In the genomic region with DNA sequence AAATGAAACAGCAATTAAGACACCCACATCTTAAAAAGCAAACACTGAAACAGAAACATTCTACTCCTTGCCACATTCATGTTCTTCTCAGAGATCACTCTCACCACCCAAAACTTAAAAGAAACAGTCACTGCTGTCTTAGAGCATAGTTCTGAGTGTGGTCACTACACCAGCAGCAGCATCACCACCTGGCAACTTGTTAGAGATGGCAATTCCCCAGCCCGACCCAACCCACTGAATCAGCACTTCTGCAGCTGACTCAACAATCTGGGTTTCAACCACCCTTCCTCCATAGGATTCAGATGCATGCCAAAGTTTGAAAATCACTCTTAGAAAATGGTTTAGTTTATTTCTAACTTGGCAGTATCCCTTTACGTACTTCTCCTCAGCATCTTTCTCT, we compare ENCODE assay signal across 9 cellular contexts.
DNase-seq lines count a peak whose midpoint lies in the region; ATAC-seq and TF ChIP-seq lines count a peak whose summit lies in the region.
"Had no signal": no experiment of that assay in that cellular context is flagged by ENCODE, and none has a peak within 500 bp of the region (broad histone marks: within the 10 kb centered on the region; RNA-seq: fewer than 3 reads in every experiment).

No MANE protein-coding gene starts in this region.

- no peaks in the 10 kb centered on the region for H3K36me3 ChIP-seq in RWPE2 (ENCODE audit: low read depth)

- H3K9me3 ChIP-seq in RWPE2 (ENCODE audit: severe bottlenecking) = no peaks in the 10 kb centered on the region

- ATAC-seq in HG02588 (IDR thresholded peaks at IDR 0.05; ENCODE audit: unreplicated experiment) (peak; percentile 75), RWPE2 (ENCODE audit: low read depth) (peak; percentile 56; the same call in 1 of the 3 replicates)

- H3K4me3 ChIP-seq in RWPE2 (ENCODE audit: severe bottlenecking) = no peak overlapping the region

- H3K27ac ChIP-seq in RWPE2 (ENCODE audit: poor library complexity, severe bottlenecking) = no peak overlapping the region
- H3K27ac ChIP-seq: 22Rv1 had no signal

- DNase-seq in DMS 273 (lab: John Stamatoyannopoulos, UW; ENCODE audit: unreplicated experiment) = peak; percentile 29
- DNase-seq in DMS 273 treated with DMSO at 0.1 percent for 48 hours (lab: John Stamatoyannopoulos, UW) = no peak
- no peak for DNase-seq in RWPE2 (ENCODE audit: low spot score)
- peak; percentile 90 for DNase-seq in fibroblast of the conjunctiva (ENCODE audit: low read depth)
- DNase-seq in stimulated activated CD4-positive, alpha-beta T cell treated with anti-CD3 and anti-CD28 coated beads, Interleukin-4, amount 100 ng/mL, for 48 hours (ENCODE audit: low read depth in 2 of 2) = peak; percentile 8 to 28
- DNase-seq in SKM-1 (lab: John Stamatoyannopoulos, UW; ENCODE audit: unreplicated experiment) = no peak
- no peak for DNase-seq in activated effector memory CD4-positive, alpha-beta T cell treated with Interleukin-2 at 50 U/mL for 16 hours

- no peaks in the 10 kb centered on the region for H3K4me1 ChIP-seq in RWPE2 (ENCODE audit: insufficient read depth, poor library complexity, severe bottlenecking)

- H3K27me3 ChIP-seq in RWPE2 (ENCODE audit: insufficient read depth, poor library complexity, severe bottlenecking) = no peaks in the 10 kb centered on the region

- TF ChIP-seq CTCF in RWPE2 (IDR thresholded peaks at IDR 0.05; ENCODE audit: poor library complexity, severe bottlenecking) = no peak

Comparison
In these comparisons a context has a peak if more than half of its experiments do, and no peak if none do; other contexts are left out.
1. DNase-seq: peak in DMS 273 (single experiment), fibroblast of the conjunctiva (single experiment) and stimulated activated CD4-positive, alpha-beta T cell treated with anti-CD3 and anti-CD28 coated beads, Interleukin-4, amount 100 ng/mL, for 48 hours (2 of 2); none in DMS 273 treated with DMSO at 0.1 percent for 48 hours (single experiment), RWPE2 (single experiment), SKM-1 (single experiment) and activated effector memory CD4-positive, alpha-beta T cell treated with Interleukin-2 at 50 U/mL for 16 hours (single experiment).